ENCODE assay signal across 1 cellular context in genomic region chr1:111737216-111738132, GRCh38.
TF ChIP-seq lines count a peak whose summit lies in the region.

No MANE protein-coding gene starts in this region.

TF ChIP-seq in endothelial cell of umbilical vein, 7 proteins besides CTCF, POLR2A, EP300 and RAD21 (continued from another document):
- TF ChIP-seq MYC (IDR thresholded peaks at IDR 0.05; ENCODE audit: low read depth, low read length) = no peak
